21 cellular contexts compared by ENCODE assay signal in the genomic region with DNA sequence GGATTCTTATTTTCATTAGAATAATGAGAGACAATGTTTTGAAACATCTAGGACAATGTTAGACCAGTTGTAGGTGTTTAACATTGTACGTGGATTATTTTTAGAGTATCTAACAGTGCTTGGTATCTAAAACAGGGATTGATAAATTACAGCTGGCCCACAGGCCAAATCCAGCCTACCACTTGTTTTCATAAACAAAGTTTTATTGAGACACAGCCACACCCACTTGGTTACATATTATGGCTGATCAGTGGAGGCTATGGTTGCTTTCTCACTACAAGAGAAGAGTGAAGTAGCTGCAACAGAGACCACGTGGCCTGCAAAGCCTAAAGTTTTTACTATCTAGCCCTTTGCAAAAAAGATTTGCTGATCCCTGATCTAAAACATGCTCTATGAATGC.
DNase-seq lines count a peak whose midpoint lies in the region; ATAC-seq and TF ChIP-seq lines count a peak whose summit lies in the region.
"Had no signal": no experiment of that assay in that cellular context is flagged by ENCODE, and none has a peak within 500 bp of the region (broad histone marks: within the 10 kb centered on the region; RNA-seq: fewer than 3 reads in every experiment).

No MANE protein-coding gene starts in this region.

- TF ChIP-seq POLR2A in heart left ventricle (IDR thresholded peaks at IDR 0.05) (no peak), uterus (IDR thresholded peaks at IDR 0.05) (no peak)

- TF ChIP-seq CTCF in heart left ventricle (IDR thresholded peaks at IDR 0.05) (no peak), endothelial cell (IDR thresholded peaks at IDR 0.05; ENCODE audit: unreplicated experiment) (no peak), osteoblast (IDR thresholded peaks at IDR 0.05; ENCODE audit: extremely low read depth, low read depth, low read length) (no peak), uterus (IDR thresholded peaks at IDR 0.05) (no peak), omental fat pad (IDR thresholded peaks at IDR 0.05) (no peak)

- H3K4me1 Mint-ChIP-seq in endothelial cell (ENCODE audit: unreplicated experiment) = peaks cover 73% of the 10 kb centered on the region

- no peak for DNase-seq in heart left ventricle
- DNase-seq in Right ventricle myocardium superior = no peak
- DNase-seq in endothelial cell (ENCODE audit: low spot score) = no peak
- no peak for DNase-seq in osteoblast (ENCODE audit: insufficient read length, low spot score, missing footprints)
- DNase-seq in uterus = no peak
- DNase-seq in NCI-H2196 (lab: John Stamatoyannopoulos, UW; ENCODE audit: unreplicated experiment) = no peak
- DNase-seq in omental fat pad (ENCODE audit: low spot score) = no peak
- DNase-seq: Caco-2; CD4-positive, alpha-beta T cell; GDM1; KG1; NCI-H1694 treated with DMSO at 0.1 percent for 48 hours; NCI-H226; NCI-H524; NCI-H82; PC-9 had no signal

- no peaks in the 10 kb centered on the region for H3K9me3 Mint-ChIP-seq in endothelial cell (ENCODE audit: unreplicated experiment)
- H3K9me3 Mint-ChIP-seq: CD4-positive, alpha-beta T cell had no signal

- no peak for ATAC-seq in heart left ventricle
- ATAC-seq in Right ventricle myocardium superior (ENCODE audit: poor library complexity) = no peak
- ATAC-seq in omental fat pad (ENCODE audit: low FRiP score) = no peak
- ATAC-seq in GM21717 (IDR thresholded peaks at IDR 0.05; ENCODE audit: unreplicated experiment) = no peak

- H3K27ac ChIP-seq in heart left ventricle (peak overlapping the region in 11 of 12 donors; percentile 22 to 79 (median 59)), osteoblast (ENCODE audit: low read depth, low read length) (peak overlapping the region; percentile 7), uterus (peak overlapping the region; percentile 22 to 45)
- H3K27ac ChIP-seq: GM23248, PC-9, RWPE1 had no signal

- intact Hi-C loops in heart left ventricle (cut with DNase I) (loop anchor here in 9 of 10 donors (5.0 to 10.0 kb wide), 8 partner anchors 99 to 1129 kb away; a partner anchor contains a TSS), Right ventricle myocardium superior (cut with DNase I) (loop anchor here (10.0 kb wide), 1 partner anchor 219 kb away; a partner anchor contains a TSS), uterus (cut with DNase I; ENCODE audit: low total_unique reads) (no loop called here)

- no peak overlapping the region for H2AFZ ChIP-seq in osteoblast (ENCODE audit: low read length)
- H2AFZ ChIP-seq: GM23248, PC-9 had no signal

- H3K4me1 ChIP-seq in heart left ventricle = peaks cover 5 to 74% (median 47%) of the 10 kb centered on the region in 12 donors
- peaks cover 16% of the 10 kb centered on the region for H3K4me1 ChIP-seq in osteoblast (ENCODE audit: insufficient read depth, low read length)
- H3K4me1 ChIP-seq in uterus = peaks cover 0 to 10% of the 10 kb centered on the region in 2 donors
- H3K4me1 ChIP-seq: HAP-1 had no signal

- H3K79me2 ChIP-seq in osteoblast (ENCODE audit: insufficient read depth, low read length) = no peaks in the 10 kb centered on the region

- H3K27ac Mint-ChIP-seq in endothelial cell (ENCODE audit: unreplicated experiment) = peak overlapping the region; percentile 99
- H3K27ac Mint-ChIP-seq: B cell; CD4-positive, alpha-beta T cell had no signal

- no peaks in the 10 kb centered on the region for H4K20me1 ChIP-seq in osteoblast (ENCODE audit: insufficient read depth, low read length)

- H3K27me3 Mint-ChIP-seq in endothelial cell (ENCODE audit: unreplicated experiment) = peaks cover 13% of the 10 kb centered on the region
- H3K27me3 Mint-ChIP-seq: B cell had no signal

- 53 to 62% (median 60%) methylated on average over 2 of the region's 2 CpGs for WGBS in heart left ventricle, 4 donors

- H3K4me3 ChIP-seq in heart left ventricle = no peak overlapping the region
- H3K4me3 ChIP-seq in osteoblast (ENCODE audit: insufficient read depth, low read length) = no peak overlapping the region
- no peak overlapping the region for H3K4me3 ChIP-seq in uterus
- H3K4me3 ChIP-seq: GM23248, HAP-1, PC-9 had no signal

- H3K4me3 Mint-ChIP-seq in endothelial cell (ENCODE audit: unreplicated experiment) = no peak overlapping the region
- H3K4me3 Mint-ChIP-seq: B cell; CD4-positive, alpha-beta T cell had no signal

- H3K36me3 ChIP-seq in heart left ventricle (no peaks in the 10 kb centered on the region), osteoblast (ENCODE audit: insufficient read depth, low read length) (no peaks in the 10 kb centered on the region), uterus (no peaks in the 10 kb centered on the region)
- H3K36me3 ChIP-seq: HAP-1 had no signal

- H3K27me3 ChIP-seq in heart left ventricle (no peaks in the 10 kb centered on the region), osteoblast (ENCODE audit: insufficient read depth, low read length) (no peaks in the 10 kb centered on the region), uterus (no peaks in the 10 kb centered on the region)

- H3K9me3 ChIP-seq in heart left ventricle (no peaks in the 10 kb centered on the region), osteoblast (ENCODE audit: low read depth, low read length) (no peaks in the 10 kb centered on the region), uterus (no peaks in the 10 kb centered on the region)
- H3K9me3 ChIP-seq: Caco-2, HAP-1 had no signal

- peaks cover 4% of the 10 kb centered on the region for H3K36me3 Mint-ChIP-seq in endothelial cell (ENCODE audit: low read depth, unreplicated experiment)

- no peak overlapping the region for H3K4me2 ChIP-seq in osteoblast (ENCODE audit: insufficient read depth, low read length)
- H3K4me2 ChIP-seq: PC-9 had no signal

Comparison
In these comparisons a context has a peak if more than half of its experiments do, and no peak if none do; other contexts are left out.
1. H3K27ac ChIP-seq: peak in every context shown above with its lines; median percentile 59 in heart left ventricle; 34 in uterus; 7 in osteoblast.